7 cellular contexts compared by ENCODE assay signal in genomic region chr6:32852018-32852843, GRCh38. TPM values are rescaled to one million over a fixed set of nuclear protein-coding genes. Genes with fewer than 3 reads are reported as not detected.
DNase-seq lines count a peak whose midpoint lies in the region; ATAC-seq, FAIRE-seq and TF ChIP-seq lines count a peak whose summit lies in the region.

No MANE protein-coding gene starts in this region.

- H3K36me3 ChIP-seq in H7 (replicated peaks; ENCODE audit: control insufficient read depth, insufficient read depth, low read length) (no peaks in the 10 kb centered on the region; the same call in 1 of the 2 replicates), pancreas (peaks cover 2% of the 10 kb centered on the region in 3 donors)

- TF ChIP-seq CTCF in fibroblast of pulmonary artery (IDR thresholded peaks at IDR 0.05; ENCODE audit: low read length, missing control alignments) (no peak), pancreas (IDR thresholded peaks at IDR 0.05) (no peak)

- intact Hi-C loops in pancreas (cut with DNase I) = no loop called here

- FAIRE-seq in pancreas (lab: Jason Lieb, UNC) = no peak

- peaks cover 0 to 10% (median 0%) of the 10 kb centered on the region in 3 donors for H3K4me1 ChIP-seq in pancreas

- DNase-seq in H7 (peak; percentile 58), fibroblast of pulmonary artery (ENCODE audit: low read depth) (peak; percentile 4), pancreas (no peak), T1000 (lab: John Stamatoyannopoulos, UW) (no peak), NCI-H1930 (lab: John Stamatoyannopoulos, UW) (no peak)
- DNase-seq in activated CD4-positive, alpha-beta T cell treated with anti-CD3 and anti-CD28 coated beads, Interleukin-2, amount 50 U/mL, for 48 hours = peak; percentile 53 to 58

- peak overlapping the region; percentile 59; the same call in 1 of the 2 replicates for H3K4me3 ChIP-seq in H7 (ENCODE audit: insufficient read depth, low read depth, low read length)
- H3K4me3 ChIP-seq in fibroblast of pulmonary artery (replicated peaks; ENCODE audit: low read depth, low read length) = peak overlapping the region; percentile 89
- H3K4me3 ChIP-seq in pancreas = peak overlapping the region; percentile 60 to 98 (median 90)

- peak overlapping the region; percentile 85 to 98 (median 92) for H3K27ac ChIP-seq in pancreas

- no peaks in the 10 kb centered on the region for H3K9me3 ChIP-seq in pancreas

- H3K27me3 ChIP-seq in H7 (ENCODE audit: control insufficient read depth, insufficient read depth, low read length) (peaks cover 75% of the 10 kb centered on the region), pancreas (no peaks in the 10 kb centered on the region)

- WGBS in pancreas, 2 donors = 46 to 52% methylated on average over 23 of the region's 23 CpGs

- ATAC-seq in pancreas (no peak), GM19328 (IDR thresholded peaks at IDR 0.05; ENCODE audit: unreplicated experiment) (no peak)

RNA-seq across cellular contexts. Expression of gene TAP1, which starts 1.3 kb away (rescaled TPM):
- 1.7 and 2.8 TPM in 2 replicates for total RNA-seq in H7 (2014; rRNA removed; shearing (Covaris generic))
- 10 to 100 TPM in 5 of 6 donors, 1 to 10 TPM in 1; 7.8 to 32.1 (median 11.6) TPM for total RNA-seq in pancreas
- polyA plus RNA-seq in pancreas = 10 to 100 TPM; 18.8 to 28.5 TPM

RNA-seq across cellular contexts. Expression of gene PSMB9, which starts 1.8 kb away (rescaled TPM):
- total RNA-seq in H7 (2014; rRNA removed; shearing (Covaris generic)) = not detected in 2 replicates
- total RNA-seq in pancreas = 10 to 100 TPM in 2 of 6 donors, 1 to 10 TPM in 4; 5.1 to 18.1 (median 5.8) TPM
- 10 to 100 TPM in 1 of 2 donors, 1 to 10 TPM in 1; 8.3 to 13.7 TPM for polyA plus RNA-seq in pancreas

RNA-seq across cellular contexts. Expression of gene PSMB8, which starts 8.4 kb away (rescaled TPM):
- 2.6 and 4.6 TPM in 2 replicates for total RNA-seq in H7 (2014; rRNA removed; shearing (Covaris generic))
- total RNA-seq in pancreas = 10 to 100 TPM in 5 of 6 donors, 1 to 10 TPM in 1; 7.4 to 40.2 (median 11.8) TPM
- 10 to 100 TPM; 27.9 to 35.2 TPM for polyA plus RNA-seq in pancreas

RNA-seq across cellular contexts. Expression of gene TAP2, which starts 13.7 kb away (rescaled TPM):
- total RNA-seq in H7 (2014; rRNA removed; shearing (Covaris generic)) = 1.1 and 2.7 TPM in 2 replicates
- total RNA-seq in pancreas = 10 to 100 TPM in 4 of 6 donors, 1 to 10 TPM in 2; 5.0 to 23.1 (median 12.2) TPM
- 10 to 100 TPM in 1 of 2 donors, 1 to 10 TPM in 1; 8.8 to 16.9 TPM for polyA plus RNA-seq in pancreas

RNA-seq across cellular contexts. Expression of gene HLA-DOB, which starts 35.4 kb away (rescaled TPM):
- not detected in 2 replicates for total RNA-seq in H7 (2014; rRNA removed; shearing (Covaris generic))
- under 1 TPM in 2 of 6 donors, not detected in 4; 0.21 to 0.87 TPM for total RNA-seq in pancreas
- polyA plus RNA-seq in pancreas = under 1 TPM; 0.38 to 0.53 TPM

Comparison
In these comparisons a context has a peak if more than half of its experiments do, and no peak if none do; other contexts are left out.
1. DNase-seq: peak in H7 (single experiment), activated CD4-positive, alpha-beta T cell treated with anti-CD3 and anti-CD28 coated beads, Interleukin-2, amount 50 U/mL, for 48 hours (2 of 2) and fibroblast of pulmonary artery (single experiment); none in pancreas (0 of 6), T1000 (single experiment) and NCI-H1930 (0 of 2).
2. Peak in every context shown above with its lines, with median percentiles within 50 percentile points of each other: H3K4me3 ChIP-seq.